Comparison of ENCODE assay signal across 8 cellular contexts in genomic region chr2:43163871-43164270, GRCh38.
DNase-seq lines count a peak whose midpoint lies in the region; ATAC-seq, FAIRE-seq and TF ChIP-seq lines count a peak whose summit lies in the region.
"Not testable (repeated sequence)": the region's sequence is repeated elsewhere in the genome, so short reads cannot be mapped to it uniquely, and the experiment has no call there.

No MANE protein-coding gene starts in this region.

- not testable (repeated sequence) for TF ChIP-seq RAD21 in A549 (conservative IDR thresholded peaks at IDR 0.05 in 1 of 2, IDR thresholded peaks at IDR 0.05 in 1 of 2)

- TF ChIP-seq CTCF in A549 (IDR thresholded peaks at IDR 0.05); RWPE1 (conservative IDR thresholded peaks at IDR 0.05; ENCODE audit: low read depth); kidney (IDR thresholded peaks at IDR 0.05; ENCODE audit: borderline replicate concordance, extremely low read depth, insufficient read depth); stomach (IDR thresholded peaks at IDR 0.05): not testable (repeated sequence)

- H3K9me3 ChIP-seq in A549; CD8-positive, alpha-beta memory T cell (ENCODE audit: low read length); kidney (ENCODE audit: control insufficient read depth in 1 of 2, low read length in 2 of 2); stomach: not testable (repeated sequence)

- H3K36me3 ChIP-seq in CD8-positive, alpha-beta memory T cell (ENCODE audit: insufficient read depth, low read length); kidney (ENCODE audit: control insufficient read depth in 1 of 2, insufficient read depth in 2 of 2, low read length in 2 of 2); stomach: not testable (repeated sequence)

- ATAC-seq in A549; activated T-helper 17 cell treated with anti-CD3 and anti-CD28 coated beads, Interleukin-2, amount 50 U/mL, for 72 hours (replicated peaks); naive thymus-derived CD8-positive, alpha-beta T cell: not testable (repeated sequence)

- not testable (repeated sequence) for H3K36me3 Mint-ChIP-seq in CD8-positive, alpha-beta memory T cell; activated T-helper 17 cell treated with anti-CD3 and anti-CD28 coated beads, Interleukin-2, amount 50 U/mL, for 72 hours (ENCODE audit: low read depth); dendritic cell treated with granulocyte-macrophage colony-stimulating factor and Interleukin-4, amounts not matched to agents 40 ng/mL and 50 ng/mL, for 4 days (ENCODE audit: low read depth); naive thymus-derived CD8-positive, alpha-beta T cell

- H3K9ac ChIP-seq in kidney (ENCODE audit: low read length in 2 of 2): not testable (repeated sequence)

- peak overlapping the region; percentile 62 for H3K4me2 ChIP-seq in A549

- H3K27me3 Mint-ChIP-seq in CD8-positive, alpha-beta memory T cell; activated T-helper 17 cell treated with anti-CD3 and anti-CD28 coated beads, Interleukin-2, amount 50 U/mL, for 72 hours; dendritic cell treated with granulocyte-macrophage colony-stimulating factor and Interleukin-4, amounts not matched to agents 40 ng/mL and 50 ng/mL, for 4 days; naive thymus-derived CD8-positive, alpha-beta T cell: not testable (repeated sequence)

- H3K27ac ChIP-seq in A549: peak overlapping the region; percentile 67 to 95
- H3K27ac ChIP-seq in CD8-positive, alpha-beta memory T cell (ENCODE audit: low read depth, low read length): not testable (repeated sequence)
- H3K27ac ChIP-seq in RWPE1: peak overlapping the region; percentile 19; the same call in 1 of the 2 replicates
- H3K27ac ChIP-seq in kidney (ENCODE audit: low read depth in 2 of 2, low read length in 2 of 2): peak overlapping the region; percentile 32 to 84
- peak overlapping the region in 4 of 5 donors; percentile 2 to 94 (median 91) for H3K27ac ChIP-seq in stomach

- not testable (repeated sequence) for FAIRE-seq in A549 (lab: Jason Lieb, UNC); kidney (lab: Jason Lieb, UNC)

- 89% methylated on average over 5 of the region's 5 CpGs for WGBS in A549 (ENCODE audit: missing lambda C conversion rate)
- WGBS in stomach, 5 donors: 67 to 81% (median 78%) methylated on average over 5 of the region's 5 CpGs

- not testable (repeated sequence) for TF ChIP-seq EP300 in A549 (IDR thresholded peaks at IDR 0.05); stomach (IDR thresholded peaks at IDR 0.05)

- not testable (repeated sequence) for H3K9me3 Mint-ChIP-seq in CD8-positive, alpha-beta memory T cell; activated T-helper 17 cell treated with anti-CD3 and anti-CD28 coated beads, Interleukin-2, amount 50 U/mL, for 72 hours; dendritic cell treated with granulocyte-macrophage colony-stimulating factor and Interleukin-4, amounts not matched to agents 40 ng/mL and 50 ng/mL, for 4 days; naive thymus-derived CD8-positive, alpha-beta T cell

- not testable (repeated sequence) for H3K27me3 ChIP-seq in CD8-positive, alpha-beta memory T cell (ENCODE audit: insufficient read depth, low read length, poor library complexity, severe bottlenecking); stomach

- CTCF ChIA-PET in A549 (lab: Yijun Ruan, JAX): interaction anchor here (1.4 to 2.4 kb wide), 6 partner anchors 10 to 189 kb away, joined by 3 to 11 read pairs (median 8); no protein-coding TSS in a partner anchor
- CTCF ChIA-PET in CD8-positive, alpha-beta memory T cell (lab: Charles Lee): interaction anchor here (1.1 to 26.3 kb wide), 4 partner anchors 12 to 58 kb away, joined by 4 to 580 read pairs (median 179); partner anchors contain the start of gene ZFP36L2
- CTCF ChIA-PET in RWPE1 (lab: Yijun Ruan, JAX): not testable (repeated sequence)

- not testable (repeated sequence) for TF ChIP-seq POLR2A in A549 (IDR thresholded peaks at IDR 0.05; ENCODE audit: low read length); stomach (IDR thresholded peaks at IDR 0.05)

- H3K4me1 ChIP-seq in A549 (peaks cover 72% of the 10 kb centered on the region), kidney (ENCODE audit: control insufficient read depth in 1 of 2, insufficient read depth in 1 of 2, low read depth in 1 of 2, low read length in 2 of 2) (peaks cover 20 to 25% of the 10 kb centered on the region in 2 donors), stomach (peaks cover 54 to 66% (median 58%) of the 10 kb centered on the region in 4 donors)
- peaks cover 82% of the 10 kb centered on the region for H3K4me1 ChIP-seq in CD8-positive, alpha-beta memory T cell (ENCODE audit: insufficient read depth, low read length)

- intact Hi-C loops in dendritic cell treated with granulocyte-macrophage colony-stimulating factor and Interleukin-4, amounts not matched to agents 40 ng/mL and 50 ng/mL, for 4 days (cut with micrococcal nuclease); kidney (cut with DNase I); stomach (cut with DNase I; ENCODE audit: low total_unique reads): not testable (repeated sequence)

- not testable (repeated sequence) for H3K4me3 ChIP-seq in A549; CD8-positive, alpha-beta memory T cell (ENCODE audit: low read length); kidney (ENCODE audit: low read length in 2 of 2); stomach

- H3K4me3 Mint-ChIP-seq in CD8-positive, alpha-beta memory T cell: peak overlapping the region in 1 of 7 donors; percentile 52
- not testable (repeated sequence) for H3K4me3 Mint-ChIP-seq in activated T-helper 17 cell treated with anti-CD3 and anti-CD28 coated beads, Interleukin-2, amount 50 U/mL, for 72 hours; dendritic cell treated with granulocyte-macrophage colony-stimulating factor and Interleukin-4, amounts not matched to agents 40 ng/mL and 50 ng/mL, for 4 days
- peak overlapping the region in 1 of 10 donors; percentile 37 for H3K4me3 Mint-ChIP-seq in naive thymus-derived CD8-positive, alpha-beta T cell

- DNase-seq in A549 (ENCODE audit: low read depth in 1 of 2, low spot score in 1 of 2); CD8-positive, alpha-beta memory T cell; RWPE1 (ENCODE audit: low spot score); kidney; naive thymus-derived CD8-positive, alpha-beta T cell; stomach: not testable (repeated sequence)

- POLR2A ChIA-PET in A549 (lab: Yijun Ruan, JAX): interaction anchor here (0.9 to 1.6 kb wide), 3 partner anchors 15 to 354 kb away, joined by 3 to 10 read pairs (median 3); partner anchors contain the start of gene ZFP36L2
- POLR2A ChIA-PET in CD8-positive, alpha-beta memory T cell (lab: Charles Lee): interaction anchor here (0.5 to 3.3 kb wide), 2 partner anchors 24 to 182 kb away, joined by 6 to 15 read pairs; no protein-coding TSS in a partner anchor
- POLR2A ChIA-PET in RWPE1 (lab: Yijun Ruan, JAX; ENCODE audit: low non-redundant PET): not testable (repeated sequence)
- POLR2A ChIA-PET in naive thymus-derived CD8-positive, alpha-beta T cell (lab: Charles Lee): interaction anchor here (0.8 to 43.5 kb wide), 6 partner anchors 8 to 57 kb away, joined by 3 to 1530 read pairs (median 7); partner anchors contain the start of gene ZFP36L2

- peaks cover 61 to 84% (median 66%) of the 10 kb centered on the region in 3 donors for H3K4me1 Mint-ChIP-seq in CD8-positive, alpha-beta memory T cell
- H3K4me1 Mint-ChIP-seq in activated T-helper 17 cell treated with anti-CD3 and anti-CD28 coated beads, Interleukin-2, amount 50 U/mL, for 72 hours: peaks cover 54% of the 10 kb centered on the region
- H3K4me1 Mint-ChIP-seq in dendritic cell treated with granulocyte-macrophage colony-stimulating factor and Interleukin-4, amounts not matched to agents 40 ng/mL and 50 ng/mL, for 4 days (ENCODE audit: low read depth): peaks cover 82% of the 10 kb centered on the region
- H3K4me1 Mint-ChIP-seq in naive thymus-derived CD8-positive, alpha-beta T cell: peaks cover 30 to 83% (median 80%) of the 10 kb centered on the region in 4 donors

- peak overlapping the region in 7 of 8 donors; percentile 27 to 85 (median 58) for H3K27ac Mint-ChIP-seq in CD8-positive, alpha-beta memory T cell
- peak overlapping the region; percentile 28 for H3K27ac Mint-ChIP-seq in activated T-helper 17 cell treated with anti-CD3 and anti-CD28 coated beads, Interleukin-2, amount 50 U/mL, for 72 hours
- H3K27ac Mint-ChIP-seq in dendritic cell treated with granulocyte-macrophage colony-stimulating factor and Interleukin-4, amounts not matched to agents 40 ng/mL and 50 ng/mL, for 4 days: peak overlapping the region; percentile 11
- peak overlapping the region in 9 of 10 donors; percentile 31 to 96 (median 83) for H3K27ac Mint-ChIP-seq in naive thymus-derived CD8-positive, alpha-beta T cell

Comparison
In these comparisons a context has a peak if more than half of its experiments do, and no peak if none do; other contexts are left out.
1. H3K27ac Mint-ChIP-seq: peak in every context shown above with its lines; median percentile 83 in naive thymus-derived CD8-positive, alpha-beta T cell; 58 in CD8-positive, alpha-beta memory T cell; 28 in activated T-helper 17 cell treated with anti-CD3 and anti-CD28 coated beads, Interleukin-2, amount 50 U/mL, for 72 hours; 11 in dendritic cell treated with granulocyte-macrophage colony-stimulating factor and Interleukin-4, amounts not matched to agents 40 ng/mL and 50 ng/mL, for 4 days.